Comparison of ENCODE assay signal across 8 cellular contexts in genomic region chr10:112374724-112375541, GRCh38. TPM values are rescaled to one million over a fixed set of nuclear protein-coding genes. Genes with fewer than 3 reads are reported as not detected.
DNase-seq lines count a peak whose midpoint lies in the region; ATAC-seq and TF ChIP-seq lines count a peak whose summit lies in the region.

No MANE protein-coding gene starts in this region.

- peaks cover 80% of the 10 kb centered on the region for H3K4me1 Mint-ChIP-seq in CD8-positive, alpha-beta T cell (ENCODE audit: low read depth)

- CTCF ChIA-PET in CD8-positive, alpha-beta T cell (lab: Charles Lee): interaction anchor here (0.6 to 1.7 kb wide), 11 partner anchors 9 to 97 kb away, joined by 3 to 6 read pairs (median 3); no protein-coding TSS in a partner anchor

- no peaks in the 10 kb centered on the region for H3K9me3 Mint-ChIP-seq in CD8-positive, alpha-beta T cell

- H3K36me3 Mint-ChIP-seq in CD8-positive, alpha-beta T cell: peaks cover 21% of the 10 kb centered on the region

- no peaks in the 10 kb centered on the region for H3K27me3 ChIP-seq in CD8-positive, alpha-beta T cell (ENCODE audit: insufficient read depth, low read length)
- H3K27me3 ChIP-seq in upper lobe of right lung: no peaks in the 10 kb centered on the region

- no peak for TF ChIP-seq CTCF in CD8-positive, alpha-beta T cell (IDR thresholded peaks at IDR 0.05)
- no peak for TF ChIP-seq CTCF in upper lobe of right lung (IDR thresholded peaks at IDR 0.05)

- peaks cover 46% of the 10 kb centered on the region for H3K4me1 ChIP-seq in CD8-positive, alpha-beta T cell (ENCODE audit: insufficient read depth, low read length)
- H3K4me1 ChIP-seq in upper lobe of right lung: peaks cover 34% of the 10 kb centered on the region

- no peaks in the 10 kb centered on the region for H3K27me3 Mint-ChIP-seq in CD8-positive, alpha-beta T cell (ENCODE audit: low read depth)

- peak overlapping the region; percentile 70 for H3K27ac ChIP-seq in CD8-positive, alpha-beta T cell (ENCODE audit: low read depth, low read length)
- peak overlapping the region; percentile 92 for H3K27ac ChIP-seq in upper lobe of right lung

- H3K9me3 ChIP-seq in CD8-positive, alpha-beta T cell (ENCODE audit: low read length): no peaks in the 10 kb centered on the region
- no peaks in the 10 kb centered on the region for H3K9me3 ChIP-seq in upper lobe of right lung

- H3K27ac Mint-ChIP-seq in CD8-positive, alpha-beta T cell: peak overlapping the region; percentile 99

- ATAC-seq in CD8-positive, alpha-beta T cell: peak; percentile 29
- peak; percentile 39 for ATAC-seq in GM19351 (IDR thresholded peaks at IDR 0.05; ENCODE audit: unreplicated experiment)
- ATAC-seq in HG03460 (IDR thresholded peaks at IDR 0.05; ENCODE audit: unreplicated experiment): peak; percentile 45
- ATAC-seq in upper lobe of right lung: peak; percentile 59

- H3K4me3 Mint-ChIP-seq in CD8-positive, alpha-beta T cell: peak overlapping the region; percentile 99

- H3K36me3 ChIP-seq in CD8-positive, alpha-beta T cell (ENCODE audit: insufficient read depth, low read length): no peaks in the 10 kb centered on the region
- no peaks in the 10 kb centered on the region for H3K36me3 ChIP-seq in upper lobe of right lung

- H3K4me3 ChIP-seq in CD8-positive, alpha-beta T cell (ENCODE audit: low read depth, low read length): peak overlapping the region; percentile 73
- peak overlapping the region; percentile 62 for H3K4me3 ChIP-seq in upper lobe of right lung

- peak in 2 of 7 experiments; percentile 26 to 58 for DNase-seq in CD8-positive, alpha-beta T cell
- DNase-seq in activated CD8-positive, alpha-beta memory T cell treated with anti-CD3 and anti-CD28 coated beads, Interleukin-2, amount 50 U/mL, for 48 hours: peak; percentile 60
- DNase-seq in kidney glomerular epithelial cell (lab: John Stamatoyannopoulos, UW) (peak; percentile 7), upper lobe of right lung (no peak), NK-92 (lab: John Stamatoyannopoulos, UW; ENCODE audit: unreplicated experiment) (no peak), NCI-H526 treated with DMSO at 0.1 percent for 48 hours (lab: John Stamatoyannopoulos, UW) (no peak)

- POLR2A ChIA-PET in CD8-positive, alpha-beta T cell (lab: Charles Lee): interaction anchor here (1.3 to 3.0 kb wide), 4 partner anchors 10 to 191 kb away, joined by 4 to 16 read pairs (median 10); partner anchors contain the start of genes GPAM, VTI1A and ZDHHC6

- intact Hi-C loops in CD8-positive, alpha-beta T cell (cut with DNase I, micrococcal nuclease): loop anchor here (1.0 to 5.0 kb wide), 4 partner anchors 52 to 193 kb away; partner anchors contain the start of genes GPAM (in 2 of the 2), ZDHHC6 (in 2 of the 2) and VTI1A (in 1 of the 2)
- intact Hi-C loops in upper lobe of right lung (cut with DNase I): no loop called here

RNA-seq across cellular contexts. Expression of gene ACSL5, which starts 1.0 kb away (rescaled TPM):
- 10 to 100 TPM in 1 of 2 experiments, 1 to 10 TPM in 1; 9.0 to 11.6 TPM for total RNA-seq in CD8-positive, alpha-beta T cell
- total RNA-seq in upper lobe of right lung: 79.1 TPM

Comparison
In these comparisons a context has a peak if more than half of its experiments do, and no peak if none do; other contexts are left out.
1. DNase-seq: peak in activated CD8-positive, alpha-beta memory T cell treated with anti-CD3 and anti-CD28 coated beads, Interleukin-2, amount 50 U/mL, for 48 hours (single experiment) and kidney glomerular epithelial cell (single experiment); none in upper lobe of right lung (single experiment), NK-92 (single experiment) and NCI-H526 treated with DMSO at 0.1 percent for 48 hours (single experiment).
2. Peak in every context shown above with its lines, with median percentiles within 50 percentile points of each other: ATAC-seq.